Comparison of ENCODE assay signal across 1 cellular context in the genomic region with DNA sequence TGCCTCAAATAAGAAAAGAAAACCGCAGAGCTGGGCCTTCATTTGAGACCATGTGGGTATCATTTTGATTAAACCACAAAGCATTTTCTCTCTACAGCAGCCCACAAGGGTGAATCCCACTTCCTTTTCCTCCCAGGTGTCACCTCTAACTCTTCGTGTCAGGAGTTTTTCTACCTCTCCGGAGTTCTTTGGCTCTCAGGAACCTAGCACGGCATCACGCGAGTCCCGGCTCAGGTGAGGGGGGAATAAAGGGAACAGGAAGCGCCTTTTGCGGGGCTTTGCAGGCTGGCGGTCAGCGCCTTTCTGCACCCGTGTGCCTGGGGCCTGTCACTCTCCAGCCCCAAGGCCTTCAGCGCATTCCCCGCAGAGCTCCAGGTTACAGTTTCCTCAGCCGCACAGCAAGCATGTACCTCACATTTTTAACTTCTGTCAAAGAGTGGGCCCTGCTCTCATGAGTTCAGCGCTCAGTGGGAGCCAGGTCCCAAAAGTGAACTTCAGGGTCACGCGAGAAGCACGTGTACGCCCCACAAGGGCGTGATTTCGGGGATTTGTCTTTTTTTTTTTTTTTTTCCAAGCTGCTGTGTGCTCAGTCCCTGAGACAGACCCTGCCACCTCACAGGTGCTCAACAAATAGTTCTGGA.
A peak's percentile ranks its signal among the peaks of the same experiment; 100 is the strongest.
TF ChIP-seq lines count a peak whose summit lies in the region.

No MANE protein-coding gene starts in this region.

TF ChIP-seq in H1, 55 proteins besides CTCF, POLR2A, EP300 and RAD21:
- TF ChIP-seq, protein P1, sequence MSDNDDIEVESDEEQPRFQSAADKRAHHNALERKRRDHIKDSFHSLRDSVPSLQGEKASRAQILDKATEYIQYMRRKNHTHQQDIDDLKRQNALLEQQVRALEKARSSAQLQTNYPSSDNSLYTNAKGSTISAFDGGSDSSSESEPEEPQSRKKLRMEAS (IDR thresholded peaks at IDR 0.05): peak; percentile 50
- TF ChIP-seq PHF8 (conservative IDR thresholded peaks at IDR 0.05; ENCODE audit: low read depth, low read length) (no peak), SAP30 (IDR thresholded peaks at IDR 0.05; ENCODE audit: insufficient read depth, insufficient replicate concordance, low read length) (peak; percentile 71), CHD2 (IDR thresholded peaks at IDR 0.05; ENCODE audit: low read length) (peak; percentile 77), EZH2 (IDR thresholded peaks at IDR 0.05; ENCODE audit: low read depth, low read length, severe bottlenecking) (no peak), HDAC2 (IDR thresholded peaks at IDR 0.05; ENCODE audit: borderline replicate concordance in 1 of 2, low read depth in 2 of 2, low read length in 2 of 2) (no peak)
